Comparison of ENCODE assay signal across 18 cellular contexts in genomic region chr10:23270531-23270930, GRCh38.
"Had no signal": no experiment of that assay in that cellular context is flagged by ENCODE, and none has a peak within 500 bp of the region (broad histone marks: within the 10 kb centered on the region; RNA-seq: fewer than 3 reads in every experiment).

No MANE protein-coding gene starts in this region.

- H3K36me3 Mint-ChIP-seq: mesothelial cell of epicardium had no signal

- ATAC-seq: foreskin keratinocyte, gastroesophageal sphincter, heart left ventricle, left cardiac atrium, left lung, left ventricle myocardium superior, lower lobe of right lung, mucosa of descending colon had no signal

- H3K27ac Mint-ChIP-seq: mesothelial cell of epicardium, naive B cell had no signal

- H3K79me2 ChIP-seq: hepatocyte had no signal

- H3K27ac ChIP-seq: coronary artery, dorsolateral prefrontal cortex, esophagus muscularis mucosa, foreskin keratinocyte, gastroesophageal sphincter, heart left ventricle, hepatocyte, left lung, lower lobe of right lung had no signal

- H3K36me3 ChIP-seq: esophagus muscularis mucosa, gastroesophageal sphincter, heart left ventricle, left lung, lower lobe of right lung had no signal

- H3K4me3 ChIP-seq: coronary artery, dorsolateral prefrontal cortex, esophagus muscularis mucosa, gastroesophageal sphincter, heart left ventricle, hepatocyte, left lung, lower lobe of right lung, mucosa of descending colon had no signal

- DNase-seq: dermis blood vessel endothelial cell; dorsolateral prefrontal cortex; effector CD4-positive, alpha-beta T cell; effector memory CD4-positive, alpha-beta T cell; foreskin keratinocyte; heart left ventricle; left cardiac atrium; left lung; left ventricle myocardium superior; lower lobe of right lung; mesenchymal stem cell; mucosa of descending colon; naive B cell had no signal

- H3K4me1 Mint-ChIP-seq: mesothelial cell of epicardium, naive B cell had no signal

- H2AFZ ChIP-seq: hepatocyte had no signal

- H3K27me3 ChIP-seq: dorsolateral prefrontal cortex, esophagus muscularis mucosa, foreskin keratinocyte, heart left ventricle, hepatocyte, left lung had no signal

- H3K4me2 ChIP-seq: hepatocyte had no signal

- H3K4me1 ChIP-seq: esophagus muscularis mucosa, foreskin keratinocyte, gastroesophageal sphincter, heart left ventricle, left lung, lower lobe of right lung had no signal

- H3K4me3 Mint-ChIP-seq: mesothelial cell of epicardium, naive B cell had no signal
